Comparison of ENCODE assay signal across 8 cellular contexts in the genomic region with DNA sequence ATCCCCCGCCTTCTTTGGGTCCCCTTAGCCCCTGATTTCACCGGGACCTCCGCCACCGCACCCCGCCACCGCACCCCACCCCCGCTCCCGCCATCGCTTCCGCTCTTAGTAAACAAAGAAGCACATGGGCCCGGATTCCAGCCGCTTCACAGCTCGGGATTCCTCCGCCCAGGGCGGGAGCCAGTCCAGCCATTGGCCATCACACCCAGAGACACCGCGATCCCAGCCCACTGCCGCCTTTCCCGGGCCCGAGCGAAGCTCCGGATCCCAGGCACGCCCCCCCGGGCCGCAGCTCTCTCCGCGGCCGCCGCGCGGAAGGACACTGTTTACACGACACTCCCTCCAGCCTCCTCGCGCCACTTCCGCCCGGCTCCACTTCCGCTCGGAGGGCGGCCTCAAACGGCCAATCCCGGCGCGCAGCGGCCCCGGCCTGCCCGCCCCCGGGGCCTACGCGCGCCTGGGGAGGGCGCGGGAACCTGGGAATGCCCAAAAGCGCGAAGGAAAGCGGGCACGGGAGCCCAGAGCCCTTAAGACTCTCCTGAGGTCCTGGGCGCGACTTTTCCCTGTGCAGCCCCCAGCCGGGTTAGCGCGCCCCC. TPM values are rescaled to one million over a fixed set of nuclear protein-coding genes. Genes with fewer than 3 reads are reported as not detected.
DNase-seq lines count a peak whose midpoint lies in the region; TF ChIP-seq lines count a peak whose summit lies in the region.

No MANE protein-coding gene starts in this region.

- 0 out of 2 replicates have a peak, but pooled peaks have one; percentile 12 for TF ChIP-seq CTCF in HFFc6 (IDR thresholded peaks at IDR 0.05)
- TF ChIP-seq CTCF in SK-N-SH (IDR thresholded peaks at IDR 0.05), result no peak

- H4K20me1 ChIP-seq in SK-N-SH (ENCODE audit: insufficient read depth), result peaks cover 7% of the 10 kb centered on the region

- CTCF ChIA-PET in SK-N-SH (lab: Yijun Ruan, JAX), result interaction anchor here (1.2 to 5.4 kb wide), 10 partner anchors 11 to 171 kb away, joined by 3 to 74 read pairs (median 5); a partner anchor contains a TSS

- peaks cover 24 to 38% of the 10 kb centered on the region in 2 experiments for H3K4me1 ChIP-seq in SK-N-SH (ENCODE audit: control insufficient read depth in 1 of 2, insufficient read depth in 2 of 2, low read depth in 1 of 2, low read length in 1 of 2)

- H2AFZ ChIP-seq in SK-N-SH (ENCODE audit: low read depth), result no peak overlapping the region; the same call in 1 of the 2 replicates

- peak overlapping the region; percentile 98 for H3K9ac ChIP-seq in SK-N-SH

- H3K4me1 Mint-ChIP-seq in HFFc6 (ENCODE audit: low read depth), result peaks cover 48% of the 10 kb centered on the region
- peaks cover 44% of the 10 kb centered on the region for H3K4me1 Mint-ChIP-seq in activated naive CD4-positive, alpha-beta T cell treated with anti-CD3 and anti-CD28 coated beads, Interleukin-2, amount 50 U/mL, for 24 hours

- peaks cover 44 to 49% of the 10 kb centered on the region in 2 experiments for H3K36me3 ChIP-seq in SK-N-SH (replicated peaks in 1 of 2; ENCODE audit: control insufficient read depth in 1 of 2, insufficient read depth in 2 of 2, low read length in 1 of 2)

- H3K9me3 ChIP-seq in SK-N-SH, result no peaks in the 10 kb centered on the region

- H3K4me2 ChIP-seq in SK-N-SH, result peak overlapping the region; percentile 100

- DNase-seq in GM04503 (ENCODE audit: low read depth) (peak; percentile 91), HFFc6 (peak; percentile 99), NAMALWA (ENCODE audit: low spot score) (peak; percentile 96), SK-N-SH (peak; percentile 96), glomerular endothelial cell (ENCODE audit: extremely low read depth, low read depth, low spot score) (peak; percentile 58), occipital lobe (lab: John Stamatoyannopoulos, UW) (peak; percentile 87), superior temporal gyrus (ENCODE audit: extremely low spot score) (peak; percentile 90)

- H3K27ac Mint-ChIP-seq in HFFc6, result peak overlapping the region; percentile 91
- peak overlapping the region; percentile 98 for H3K27ac Mint-ChIP-seq in activated naive CD4-positive, alpha-beta T cell treated with anti-CD3 and anti-CD28 coated beads, Interleukin-2, amount 50 U/mL, for 24 hours

- H3K79me2 ChIP-seq in SK-N-SH (ENCODE audit: insufficient read depth), result peaks cover 70% of the 10 kb centered on the region

- H3K27me3 ChIP-seq in SK-N-SH (ENCODE audit: insufficient read depth), result no peaks in the 10 kb centered on the region

- H3K36me3 Mint-ChIP-seq in HFFc6 (ENCODE audit: low read depth), result peaks cover 54% of the 10 kb centered on the region
- H3K36me3 Mint-ChIP-seq in activated naive CD4-positive, alpha-beta T cell treated with anti-CD3 and anti-CD28 coated beads, Interleukin-2, amount 50 U/mL, for 24 hours, result peaks cover 30% of the 10 kb centered on the region

- no peak for TF ChIP-seq RAD21 in SK-N-SH (IDR thresholded peaks at IDR 0.05; ENCODE audit: low read length)

- H3K9me2 ChIP-seq in SK-N-SH, result no peaks in the 10 kb centered on the region

- H3K27ac ChIP-seq in SK-N-SH (ENCODE audit: low read depth in 2 of 2, low read length in 1 of 2), result peak overlapping the region; percentile 86 to 95

- H3K4me3 Mint-ChIP-seq in HFFc6, result peak overlapping the region; percentile 90
- peak overlapping the region; percentile 95 for H3K4me3 Mint-ChIP-seq in activated naive CD4-positive, alpha-beta T cell treated with anti-CD3 and anti-CD28 coated beads, Interleukin-2, amount 50 U/mL, for 24 hours

- H3K4me3 ChIP-seq in SK-N-SH (ENCODE audit: low read depth in 2 of 2, low read length in 1 of 2), result peak overlapping the region; percentile 70 to 99

- H3K27me3 Mint-ChIP-seq in HFFc6 (ENCODE audit: insufficient read depth), result peaks cover 2% of the 10 kb centered on the region
- no peaks in the 10 kb centered on the region for H3K27me3 Mint-ChIP-seq in activated naive CD4-positive, alpha-beta T cell treated with anti-CD3 and anti-CD28 coated beads, Interleukin-2, amount 50 U/mL, for 24 hours

- no peaks in the 10 kb centered on the region for H3K9me3 Mint-ChIP-seq in HFFc6
- no peaks in the 10 kb centered on the region for H3K9me3 Mint-ChIP-seq in activated naive CD4-positive, alpha-beta T cell treated with anti-CD3 and anti-CD28 coated beads, Interleukin-2, amount 50 U/mL, for 24 hours

- 1% methylated on average over 52 of the region's 61 CpGs for WGBS in SK-N-SH (ENCODE audit: low lambda C conversion rate)

- H3F3A ChIP-seq in SK-N-SH (replicated peaks; ENCODE audit: insufficient read depth), result peaks cover 40% of the 10 kb centered on the region

- POLR2A ChIA-PET in SK-N-SH (lab: Yijun Ruan, JAX), result interaction anchor here (0.6 to 4.2 kb wide), 19 partner anchors 10 to 1117 kb away, joined by 3 to 98 read pairs (median 12); a partner anchor contains a TSS

- TF ChIP-seq EP300 in SK-N-SH (IDR thresholded peaks at IDR 0.05; ENCODE audit: borderline replicate concordance in 1 of 2, low read depth in 1 of 2, low read length in 1 of 2), result peak in 1 of 2 experiments; percentile 73; a peak in 1 of 4 replicates

TF ChIP-seq in SK-N-SH, 30 proteins besides CTCF, POLR2A, EP300 and RAD21 (continues in another document):
- TF ChIP-seq JUND (IDR thresholded peaks at IDR 0.05), result peak; percentile 45; the same call in 1 of the 2 replicates
- TF ChIP-seq NFIC (IDR thresholded peaks at IDR 0.05; ENCODE audit: borderline replicate concordance), result peak; percentile 60
- 0 out of 2 replicates have a peak, but pooled peaks have one; percentile 41 for TF ChIP-seq FOXM1 (IDR thresholded peaks at IDR 0.05; ENCODE audit: low read depth)
- no peak for TF ChIP-seq FOSL2 (IDR thresholded peaks at IDR 0.05; ENCODE audit: borderline replicate concordance, low read depth)
- TF ChIP-seq, protein P1, sequence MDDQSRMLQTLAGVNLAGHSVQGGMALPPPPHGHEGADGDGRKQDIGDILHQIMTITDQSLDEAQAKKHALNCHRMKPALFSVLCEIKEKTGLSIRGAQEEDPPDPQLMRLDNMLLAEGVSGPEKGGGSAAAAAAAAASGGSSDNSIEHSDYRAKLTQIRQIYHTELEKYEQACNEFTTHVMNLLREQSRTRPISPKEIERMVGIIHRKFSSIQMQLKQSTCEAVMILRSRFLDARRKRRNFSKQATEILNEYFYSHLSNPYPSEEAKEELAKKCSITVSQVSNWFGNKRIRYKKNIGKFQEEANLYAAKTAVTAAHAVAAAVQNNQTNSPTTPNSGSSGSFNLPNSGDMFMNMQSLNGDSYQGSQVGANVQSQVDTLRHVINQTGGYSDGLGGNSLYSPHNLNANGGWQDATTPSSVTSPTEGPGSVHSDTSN (IDR thresholded peaks at IDR 0.05), result peak; percentile 92
- TF ChIP-seq MEF2A (IDR thresholded peaks at IDR 0.05; ENCODE audit: borderline replicate concordance, low read depth), result peak; percentile 34; the same call in 1 of the 2 replicates

RNA-seq across cellular contexts. Expression of a gene that starts 0.7 kb away (rescaled TPM):
- 100 to 1,000 TPM in 5 of 6 experiments, 10 to 100 TPM in 1; 70.9 to 139 (median 124) TPM for total RNA-seq in HFFc6 (2021; fragmentation: NEBNext Ultra II Directional; extraction: Animal tissue kit (Norgen Biotek cat#: 25700))
- polyA plus RNA-seq in SK-N-SH (2012; rRNA removed), result 235 and 241 TPM in 2 replicates
- polyA plus RNA-seq in SK-N-SH (2012; cell fraction: cytosol; rRNA removed), result 104 and 136 TPM in 2 replicates
- 652 and 744 TPM in 2 replicates for polyA plus RNA-seq in SK-N-SH (2012; cell fraction: nucleus; rRNA removed)
- 31.3 and 55.0 TPM in 2 replicates for total RNA-seq in glomerular endothelial cell
- 44.8 TPM for total RNA-seq in occipital lobe

RNA-seq across cellular contexts. Expression of a gene that starts 0.9 kb away (rescaled TPM):
- total RNA-seq in HFFc6 (2021; fragmentation: NEBNext Ultra II Directional; extraction: Animal tissue kit (Norgen Biotek cat#: 25700)), result 10 to 100 TPM; 20.2 to 24.5 (median 21.9) TPM
- polyA plus RNA-seq in SK-N-SH (2012; rRNA removed), result 35.0 and 39.2 TPM in 2 replicates
- polyA plus RNA-seq in SK-N-SH (2012; cell fraction: cytosol; rRNA removed), result 22.7 and 25.0 TPM in 2 replicates
- polyA plus RNA-seq in SK-N-SH (2012; cell fraction: nucleus; rRNA removed), result 110 and 133 TPM in 2 replicates
- total RNA-seq in glomerular endothelial cell, result 23.2 and 26.1 TPM in 2 replicates
- 27.1 TPM for total RNA-seq in occipital lobe

RNA-seq across cellular contexts. Expression of a gene that starts 11.7 kb away (rescaled TPM):
- 100 to 1,000 TPM; 253 to 334 (median 302) TPM for total RNA-seq in HFFc6 (2021; fragmentation: NEBNext Ultra II Directional; extraction: Animal tissue kit (Norgen Biotek cat#: 25700))
- 413 and 435 TPM in 2 replicates for polyA plus RNA-seq in SK-N-SH (2012; rRNA removed)
- 340 and 388 TPM in 2 replicates for polyA plus RNA-seq in SK-N-SH (2012; cell fraction: cytosol; rRNA removed)
- polyA plus RNA-seq in SK-N-SH (2012; cell fraction: nucleus; rRNA removed), result 259 and 284 TPM in 2 replicates
- total RNA-seq in glomerular endothelial cell (89.7 and 92.1 TPM in 2 replicates), occipital lobe (25.9 TPM)

RNA-seq across cellular contexts. Expression of a gene that starts 18.6 kb away (rescaled TPM):
- 10 to 100 TPM; 66.4 to 78.6 (median 77.4) TPM for total RNA-seq in HFFc6 (2021; fragmentation: NEBNext Ultra II Directional; extraction: Animal tissue kit (Norgen Biotek cat#: 25700))
- polyA plus RNA-seq in SK-N-SH (2012; rRNA removed), result 31.7 and 70.5 TPM in 2 replicates
- 27.8 and 39.3 TPM in 2 replicates for polyA plus RNA-seq in SK-N-SH (2012; cell fraction: cytosol; rRNA removed)
- 97.8 and 115 TPM in 2 replicates for polyA plus RNA-seq in SK-N-SH (2012; cell fraction: nucleus; rRNA removed)
- total RNA-seq in glomerular endothelial cell (49.8 and 71.4 TPM in 2 replicates), occipital lobe (17.8 TPM)

RNA-seq across cellular contexts. Expression of a gene that starts 18.9 kb away (rescaled TPM):
- 10 to 100 TPM; 24.4 to 32.4 (median 26.3) TPM for total RNA-seq in HFFc6 (2021; fragmentation: NEBNext Ultra II Directional; extraction: Animal tissue kit (Norgen Biotek cat#: 25700))
- 52.0 and 65.0 TPM in 2 replicates for polyA plus RNA-seq in SK-N-SH (2012; rRNA removed)
- polyA plus RNA-seq in SK-N-SH (2012; cell fraction: cytosol; rRNA removed), result 59.0 and 61.0 TPM in 2 replicates
- 35.8 and 57.2 TPM in 2 replicates for polyA plus RNA-seq in SK-N-SH (2012; cell fraction: nucleus; rRNA removed)
- total RNA-seq in glomerular endothelial cell, result 23.6 and 37.9 TPM in 2 replicates
- 19.2 TPM for total RNA-seq in occipital lobe

Comparison
In these comparisons a context has a peak if more than half of its experiments do, and no peak if none do; other contexts are left out.
1. Peak in every context shown above with its lines: DNase-seq, H3K4me3 ChIP-seq and H3K27ac ChIP-seq.